ENCODE assay signal across 8 cellular contexts in the genomic region with DNA sequence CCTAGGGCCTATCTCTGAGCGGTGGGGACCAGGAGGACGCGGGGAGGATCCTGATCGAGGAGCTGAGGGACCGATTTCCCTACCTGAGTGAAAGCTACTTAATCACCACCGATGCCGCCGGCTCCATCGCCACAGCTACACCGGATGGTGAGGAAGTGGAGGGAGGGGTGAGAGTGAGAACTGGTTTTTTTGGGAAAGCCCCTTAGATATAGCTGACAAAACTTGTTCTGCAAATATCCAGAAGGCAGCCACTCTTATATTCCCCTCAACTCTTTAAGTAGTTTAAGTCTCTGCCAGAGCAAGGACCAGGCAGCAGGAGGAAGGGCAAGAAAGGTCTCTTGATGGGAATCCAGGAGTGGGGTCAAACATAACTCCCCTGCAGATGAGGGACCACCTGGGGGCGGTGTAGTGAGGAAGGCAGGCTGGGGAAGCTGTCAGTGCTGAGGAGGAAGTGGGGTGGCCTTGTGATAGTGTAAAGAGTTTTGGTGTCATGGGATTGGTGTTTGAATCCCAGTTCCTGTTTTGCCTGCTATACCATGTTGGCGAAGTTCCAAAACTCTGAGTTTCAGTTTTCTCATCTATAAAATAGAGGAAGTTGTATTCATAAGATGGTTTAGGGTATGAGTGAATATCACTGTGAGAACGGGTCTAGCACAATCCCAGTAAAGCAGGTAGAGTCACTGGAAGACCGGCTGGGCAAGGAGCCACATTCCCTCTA. TPM values are rescaled to one million over a fixed set of nuclear protein-coding genes. Genes with fewer than 3 reads are reported as not detected.
DNase-seq lines count a peak whose midpoint lies in the region; ATAC-seq and TF ChIP-seq lines count a peak whose summit lies in the region.

No MANE protein-coding gene starts in this region.

- H3K27ac Mint-ChIP-seq in activated T-cell treated with anti-CD3 and anti-CD28 coated beads, Interleukin-2, amount 50 U/mL, for 24 hours = peak overlapping the region; percentile 87

- H3K36me3 Mint-ChIP-seq in activated T-cell treated with anti-CD3 and anti-CD28 coated beads, Interleukin-2, amount 50 U/mL, for 24 hours (ENCODE audit: low read depth) = peaks cover 60% of the 10 kb centered on the region

- 49% methylated on average over 13 of the region's 14 CpGs for WGBS in right lobe of liver (ENCODE audit: insufficient coverage, low coverage, low lambda C conversion rate, missing lambda C conversion rate)
- WGBS in hepatocyte (ENCODE audit: low lambda C conversion rate, missing lambda C conversion rate) = 88% methylated on average over 12 of the region's 14 CpGs

- H3K36me3 ChIP-seq in right lobe of liver = peaks cover 0 to 40% (median 0%) of the 10 kb centered on the region in 4 donors
- H3K36me3 ChIP-seq in hepatocyte (replicated peaks; ENCODE audit: insufficient read depth, low read depth) = no peaks in the 10 kb centered on the region

- H3K27ac ChIP-seq in right lobe of liver (peak overlapping the region in 2 of 3 donors; percentile 29 to 51), hepatocyte (no peak overlapping the region)

- H3K9me3 Mint-ChIP-seq in activated T-cell treated with anti-CD3 and anti-CD28 coated beads, Interleukin-2, amount 50 U/mL, for 24 hours = no peaks in the 10 kb centered on the region

- no peak for TF ChIP-seq POLR2A in right lobe of liver (IDR thresholded peaks at IDR 0.05)

- H3K27me3 ChIP-seq in right lobe of liver = no peaks in the 10 kb centered on the region
- no peaks in the 10 kb centered on the region for H3K27me3 ChIP-seq in hepatocyte

- no peak for TF ChIP-seq CTCF in right lobe of liver (IDR thresholded peaks at IDR 0.05)
- TF ChIP-seq CTCF in hepatocyte (IDR thresholded peaks at IDR 0.05; ENCODE audit: poor library complexity) = no peak

- no peak overlapping the region for H3K4me3 ChIP-seq in right lobe of liver
- no peak overlapping the region for H3K4me3 ChIP-seq in hepatocyte

- peak; percentile 37 for ATAC-seq in GM21723 (IDR thresholded peaks at IDR 0.05; ENCODE audit: unreplicated experiment)
- no peak for ATAC-seq in right lobe of liver
- ATAC-seq in stimulated activated naive CD8-positive, alpha-beta T cell treated with anti-CD3 and anti-CD28 coated beads, Interleukin-15, Interleukin-2, amounts not matched to agents 100 U/mL and 50 U/mL, for 24 hours = peak; percentile 20

- no peak overlapping the region for H2AFZ ChIP-seq in hepatocyte

- H3K4me3 Mint-ChIP-seq in activated T-cell treated with anti-CD3 and anti-CD28 coated beads, Interleukin-2, amount 50 U/mL, for 24 hours = peak overlapping the region; percentile 65

- intact Hi-C loops in right lobe of liver (cut with DNase I) = no loop called here

- H3K9me2 ChIP-seq in hepatocyte (replicated peaks; ENCODE audit: insufficient read depth) = no peaks in the 10 kb centered on the region

- no peaks in the 10 kb centered on the region for H3K27me3 Mint-ChIP-seq in activated T-cell treated with anti-CD3 and anti-CD28 coated beads, Interleukin-2, amount 50 U/mL, for 24 hours

- H3K9me3 ChIP-seq in right lobe of liver = no peaks in the 10 kb centered on the region
- H3K9me3 ChIP-seq in hepatocyte (ENCODE audit: low read depth) = no peaks in the 10 kb centered on the region

- H4K20me1 ChIP-seq in hepatocyte (ENCODE audit: insufficient read depth, poor library complexity, severe bottlenecking) = peaks cover 29% of the 10 kb centered on the region

- DNase-seq in GF-D8 (lab: John Stamatoyannopoulos, UW) = peak; percentile 88
- DNase-seq in NAMALWA (ENCODE audit: low spot score) = peak; percentile 69
- peak; percentile 67 for DNase-seq in activated T-cell treated with anti-CD3 and anti-CD28 coated beads, Interleukin-2, amount 50 U/mL, for 24 hours
- peak in 1 of 3 donors; percentile 35 for DNase-seq in right lobe of liver
- peak; percentile 63 for DNase-seq in stimulated activated naive CD8-positive, alpha-beta T cell treated with anti-CD3 and anti-CD28 coated beads, Interleukin-15, Interleukin-2, amounts not matched to agents 100 U/mL and 50 U/mL, for 24 hours
- no peak for DNase-seq in hepatocyte (ENCODE audit: low spot score)
- DNase-seq in NCI-H69 (lab: John Stamatoyannopoulos, UW) = no peak

- H3K79me2 ChIP-seq in hepatocyte = peaks cover 52% of the 10 kb centered on the region

- H3K4me2 ChIP-seq in hepatocyte = no peak overlapping the region

- peaks cover 0 to 14% (median 0%) of the 10 kb centered on the region in 4 donors for H3K4me1 ChIP-seq in right lobe of liver
- H3K4me1 ChIP-seq in hepatocyte (ENCODE audit: insufficient read depth) = peaks cover 8% of the 10 kb centered on the region

- H3K4me1 Mint-ChIP-seq in activated T-cell treated with anti-CD3 and anti-CD28 coated beads, Interleukin-2, amount 50 U/mL, for 24 hours (ENCODE audit: low read depth) = peaks cover 62% of the 10 kb centered on the region

RNA-seq across cellular contexts. Expression of gene NAGK, which starts 3.4 kb away (rescaled TPM):
- total RNA-seq in right lobe of liver (10 to 100 TPM; 17.7 to 51.7 (median 36.1) TPM), hepatocyte (76.1 and 103 TPM in 2 replicates)
- 123 and 127 TPM in 2 replicates for polyA plus RNA-seq in hepatocyte

RNA-seq across cellular contexts. Expression of gene MCEE, which starts 58.2 kb away (rescaled TPM):
- 10 to 100 TPM; 15.5 to 37.8 (median 23.1) TPM for total RNA-seq in right lobe of liver
- total RNA-seq in hepatocyte = 17.5 and 22.3 TPM in 2 replicates
- 29.3 and 32.0 TPM in 2 replicates for polyA plus RNA-seq in hepatocyte

RNA-seq across cellular contexts. Expression of gene MPHOSPH10, which starts 58.6 kb away (rescaled TPM):
- total RNA-seq in right lobe of liver = 10 to 100 TPM; 10.4 to 14.3 (median 12.8) TPM
- total RNA-seq in hepatocyte = 17.0 and 21.6 TPM in 2 replicates
- 18.8 and 25.3 TPM in 2 replicates for polyA plus RNA-seq in hepatocyte

Comparison
In these comparisons a context has a peak if more than half of its experiments do, and no peak if none do; other contexts are left out.
1. DNase-seq: peak in GF-D8 (single experiment), NAMALWA (single experiment), activated T-cell treated with anti-CD3 and anti-CD28 coated beads, Interleukin-2, amount 50 U/mL, for 24 hours (single experiment) and stimulated activated naive CD8-positive, alpha-beta T cell treated with anti-CD3 and anti-CD28 coated beads, Interleukin-15, Interleukin-2, amounts not matched to agents 100 U/mL and 50 U/mL, for 24 hours (single experiment); none in hepatocyte (single experiment) and NCI-H69 (single experiment).
2. ATAC-seq: peak in GM21723 (single experiment) and stimulated activated naive CD8-positive, alpha-beta T cell treated with anti-CD3 and anti-CD28 coated beads, Interleukin-15, Interleukin-2, amounts not matched to agents 100 U/mL and 50 U/mL, for 24 hours (single experiment); none in right lobe of liver (0 of 4).